In the genomic region with DNA sequence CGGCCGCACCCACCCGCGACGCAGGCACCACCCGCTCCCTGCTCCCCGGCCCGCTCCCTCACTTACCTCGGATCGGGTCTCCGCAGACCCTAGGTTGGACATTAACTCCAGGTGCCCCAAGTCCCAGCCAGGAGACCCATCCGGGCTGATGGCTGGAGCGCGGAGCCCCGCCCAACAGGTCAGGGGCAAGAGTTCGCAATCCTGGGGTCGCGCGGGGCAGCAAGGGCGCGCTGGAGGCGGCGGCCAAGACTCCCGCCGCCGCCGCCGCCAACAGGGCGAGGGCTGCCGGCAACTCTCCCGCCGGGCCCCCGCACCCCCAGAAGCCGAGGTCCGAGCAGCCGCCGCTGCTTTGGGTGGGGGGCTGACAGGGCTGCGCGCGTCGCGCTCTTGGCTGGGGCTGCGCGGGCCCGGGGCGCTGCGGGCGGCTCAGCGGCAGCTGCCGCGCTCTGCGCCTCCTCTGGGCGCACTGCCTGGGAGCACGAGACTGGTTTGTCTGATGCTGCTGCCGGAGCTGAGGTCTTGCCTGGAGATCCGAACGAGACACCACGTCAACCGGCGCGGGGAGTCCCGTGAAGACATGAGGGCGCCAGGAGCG, we compare ENCODE assay signal across 8 cellular contexts. TPM values are rescaled to one million over a fixed set of nuclear protein-coding genes. Genes with fewer than 3 reads are reported as not detected.
A peak's percentile ranks its signal among the peaks of the same experiment; 100 is the strongest.
DNase-seq lines count a peak whose midpoint lies in the region; ATAC-seq and TF ChIP-seq lines count a peak whose summit lies in the region.

No MANE protein-coding gene starts in this region.

- ATAC-seq in PC-3 (peak; percentile 61), GM19395 (IDR thresholded peaks at IDR 0.05; ENCODE audit: unreplicated experiment) (no peak)

- peaks cover 19% of the 10 kb centered on the region for H3K4me1 ChIP-seq in PC-3 (ENCODE audit: insufficient read depth, low read length)

- H3K36me3 ChIP-seq in PC-3 (ENCODE audit: low read depth, low read length), result no peaks in the 10 kb centered on the region

- no peak overlapping the region for H2AFZ ChIP-seq in PC-3 (ENCODE audit: low read length)

- TF ChIP-seq CTCF in PC-3 (conservative IDR thresholded peaks at IDR 0.05; ENCODE audit: low read depth, low read length) (no peak), fibroblast of the aortic adventitia (IDR thresholded peaks at IDR 0.05; ENCODE audit: insufficient read depth, low read length) (no peak)

- H3K9me2 ChIP-seq in PC-3 (replicated peaks; ENCODE audit: low read length), result no peaks in the 10 kb centered on the region

- H3K79me2 ChIP-seq in PC-3 (ENCODE audit: low read length), result no peaks in the 10 kb centered on the region

- peak; percentile 40 for DNase-seq in activated CD4-positive, alpha-beta T cell treated with anti-CD3 and anti-CD28 coated beads for 48 hours
- DNase-seq in activated CD4-positive, alpha-beta T cell treated with anti-CD3 and anti-CD28 coated beads, Interleukin-2, amount 50 U/mL, for 48 hours, result no peak
- peak; percentile 51 for DNase-seq in PC-3
- peak; percentile 60 for DNase-seq in fibroblast of the aortic adventitia (ENCODE audit: low read depth)
- peak in 37 of 56 donors; percentile 13 to 75 (median 52) for DNase-seq in nucleus accumbens (lab: John Stamatoyannopoulos, UW)
- DNase-seq in KBM-7, result no peak
- no peak for DNase-seq in activated CD4-positive, alpha-beta T cell treated with anti-CD3 and anti-CD28 coated beads for 1 hour

- no peaks in the 10 kb centered on the region for H3K9me3 ChIP-seq in PC-3 (ENCODE audit: low read length)

- peak overlapping the region; percentile 83 for H3K4me2 ChIP-seq in PC-3 (ENCODE audit: low read length)

- intact Hi-C loops in PC-3 (cut with micrococcal nuclease), result no loop called here

- POLR2A ChIA-PET in PC-3 (lab: Charles Lee; ENCODE audit: unreplicated experiment), result no interaction called here

- H3K9ac ChIP-seq in PC-3 (ENCODE audit: low read length), result no peak overlapping the region

- peaks cover 78% of the 10 kb centered on the region for H3K27me3 ChIP-seq in PC-3 (ENCODE audit: low read length)

- no peak overlapping the region for H3K27ac ChIP-seq in PC-3 (ENCODE audit: low read length)

- CTCF ChIA-PET in PC-3 (lab: Charles Lee), result interaction anchor here (0.6 kb wide), 1 partner anchor 18 kb away, joined by 3 read pairs; no protein-coding TSS in a partner anchor

- H3K4me3 ChIP-seq in PC-3 (ENCODE audit: low read length) (peak overlapping the region; percentile 52), fibroblast of the aortic adventitia (ENCODE audit: low read depth, low read length) (peak overlapping the region; percentile 68)

- no TSS peak for BruUV-seq in PC-3 (replicated peaks; lab: Mats Ljungman, UMichigan)

- in situ Hi-C loops in KBM-7 (cut with MboI; ENCODE audit: low pct_unique_long_range_greater_than_20kb, low sequenced_read_pairs), result no loop called here

- H3F3A ChIP-seq in PC-3 (ENCODE audit: low read length, unreplicated experiment), result no peaks in the 10 kb centered on the region

- no peaks in the 10 kb centered on the region for H4K20me1 ChIP-seq in PC-3 (ENCODE audit: low read length)

RNA-seq across cellular contexts. Expression of a gene that starts 0.3 kb away (rescaled TPM):
- total RNA-seq in PC-3 (2014; rRNA removed), result not detected in 2 replicates
- 0.54 TPM in 1 of 2 replicates, not detected in the other for total RNA-seq in fibroblast of the aortic adventitia (ENCODE audit: low replicate concordance)

Comparison
In these comparisons a context has a peak if more than half of its experiments do, and no peak if none do; other contexts are left out.
1. DNase-seq: peak in activated CD4-positive, alpha-beta T cell treated with anti-CD3 and anti-CD28 coated beads for 48 hours (single experiment), PC-3 (single experiment), fibroblast of the aortic adventitia (single experiment) and nucleus accumbens (37 of 56); none in activated CD4-positive, alpha-beta T cell treated with anti-CD3 and anti-CD28 coated beads, Interleukin-2, amount 50 U/mL, for 48 hours (0 of 2), KBM-7 (single experiment) and activated CD4-positive, alpha-beta T cell treated with anti-CD3 and anti-CD28 coated beads for 1 hour (single experiment).